In genomic region chr9:105052346-105052745, GRCh38 we compare ENCODE assay signal across 1 cellular context.
TF ChIP-seq lines count a peak whose summit lies in the region.

No MANE protein-coding gene starts in this region.

TF ChIP-seq in HepG2, 621 proteins besides CTCF, POLR2A, EP300 and RAD21 (continued from another document):
- TF ChIP-seq POGK (CRISPR knock-in tag; conservative IDR thresholded peaks at IDR 0.05) (no peak), THAP7 (CRISPR knock-in tag; IDR thresholded peaks at IDR 0.05) (no peak), KAT7 (CRISPR knock-in tag; IDR thresholded peaks at IDR 0.05; ENCODE audit: borderline replicate concordance) (no peak), YEATS2 (CRISPR knock-in tag; IDR thresholded peaks at IDR 0.05; ENCODE audit: borderline replicate concordance) (no peak), ZNF780A (CRISPR knock-in tag; IDR thresholded peaks at IDR 0.05) (no peak), XRCC5 (optimal IDR thresholded peaks at IDR 0.05; ENCODE audit: low read length) (no peak), ZSCAN25 (CRISPR knock-in tag; IDR thresholded peaks at IDR 0.05) (no peak), ATRX (CRISPR knock-in tag; IDR thresholded peaks at IDR 0.05; ENCODE audit: borderline replicate concordance) (no peak), CENPBD1 (CRISPR knock-in tag; IDR thresholded peaks at IDR 0.05; ENCODE audit: borderline replicate concordance, low read depth) (no peak), RXRA (CRISPR knock-in tag; IDR thresholded peaks at IDR 0.05) (no peak)
